Comparison of ENCODE assay signal across 8 cellular contexts in the genomic region with DNA sequence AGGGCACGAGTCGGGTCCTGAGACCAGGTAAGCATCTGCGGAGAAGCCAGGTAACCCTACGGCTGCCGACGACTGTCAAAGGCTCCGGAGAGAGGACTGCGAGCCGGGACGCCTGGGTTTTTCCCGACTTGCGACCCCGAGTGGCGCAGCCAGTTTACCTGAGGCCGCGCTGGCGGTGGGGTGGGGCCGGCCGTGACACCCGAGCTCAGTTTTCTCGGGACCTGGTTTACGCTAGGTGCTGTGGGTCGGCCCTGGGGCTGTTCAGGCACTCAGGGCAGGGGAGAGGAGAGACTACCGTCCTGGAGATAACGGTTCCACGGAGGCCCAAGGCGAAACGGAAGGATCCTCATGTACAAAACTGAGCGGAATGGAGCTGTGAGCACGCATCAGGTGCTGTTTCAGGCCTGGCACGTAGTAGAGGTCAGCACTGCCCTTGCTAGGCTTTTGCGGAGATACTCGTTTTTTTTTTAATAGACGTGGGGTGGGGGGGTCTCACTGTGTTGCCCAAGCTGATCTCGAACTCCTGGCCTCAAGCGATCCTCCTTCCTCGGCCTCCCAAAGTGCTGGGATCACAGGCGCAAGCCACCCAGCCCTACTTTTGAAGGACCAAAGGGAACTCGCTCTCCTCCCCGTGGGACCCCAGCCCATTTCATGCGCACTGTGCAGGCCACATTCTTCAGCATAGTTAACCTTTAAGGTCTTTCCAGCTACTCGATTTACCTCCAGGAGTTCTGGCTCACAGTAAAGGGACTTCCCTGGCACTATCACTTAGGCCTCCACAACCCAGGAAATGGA. TPM values are rescaled to one million over a fixed set of nuclear protein-coding genes. Genes with fewer than 3 reads are reported as not detected.
DNase-seq lines count a peak whose midpoint lies in the region; ATAC-seq and TF ChIP-seq lines count a peak whose summit lies in the region.

No MANE protein-coding gene starts in this region.

- WGBS in heart right ventricle, 2 donors = 7% methylated on average over 42 of the region's 42 CpGs

- CTCF ChIA-PET in activated CD4-positive, alpha-beta T cell treated with anti-CD3 and anti-CD28 coated beads, Interleukin-2, amount 10 ng/mL, durations not matched to agents 7 days and 5 days (lab: Charles Lee) = interaction anchor here (0.6 to 3.5 kb wide), 14 partner anchors 9 to 1454 kb away, joined by 3 to 26 read pairs (median 3); no protein-coding TSS in a partner anchor

- intact Hi-C loops in heart right ventricle (cut with DNase I) (loop anchor here in 8 of 10 donors (2.0 to 10.0 kb wide), 8 partner anchors 81 to 439 kb away; a partner anchor contains a TSS), gastrocnemius medialis (cut with DNase I; ENCODE audit: low total_unique reads) (loop anchor here (2.0 to 5.0 kb wide), 4 partner anchors 37 to 259 kb away; a partner anchor contains a TSS)

- ATAC-seq in HG03159 (IDR thresholded peaks at IDR 0.05; ENCODE audit: unreplicated experiment) (peak; percentile 8), heart right ventricle (peak; percentile 1 to 52 (median 11)), gastrocnemius medialis (peak; percentile 22 to 31)

- H3K4me1 Mint-ChIP-seq in activated CD4-positive, alpha-beta T cell treated with anti-CD3 and anti-CD28 coated beads, Interleukin-2, amount 10 ng/mL, durations not matched to agents 7 days and 5 days = peaks cover 63% of the 10 kb centered on the region

- H3K4me3 ChIP-seq in WERI-Rb-1 (ENCODE audit: low read depth, low read length) (peak overlapping the region; percentile 77), heart right ventricle (peak overlapping the region; percentile 79 to 97 (median 87)), gastrocnemius medialis (peak overlapping the region; percentile 88 to 96 (median 92))

- TF ChIP-seq CTCF in WERI-Rb-1 (IDR thresholded peaks at IDR 0.05; ENCODE audit: low read depth, low read length) (0 out of 2 replicates have a peak, but pooled peaks have one; percentile 6), heart right ventricle (IDR thresholded peaks at IDR 0.05) (no peak), gastrocnemius medialis (IDR thresholded peaks at IDR 0.05 in 4 of 5, conservative IDR thresholded peaks at IDR 0.05 in 1 of 5) (no peak)

- no peaks in the 10 kb centered on the region for H3K9me3 Mint-ChIP-seq in activated CD4-positive, alpha-beta T cell treated with anti-CD3 and anti-CD28 coated beads, Interleukin-2, amount 10 ng/mL, durations not matched to agents 7 days and 5 days

- H3K27ac ChIP-seq in WERI-Rb-1 (peak overlapping the region; percentile 87), heart right ventricle (peak overlapping the region; percentile 66 to 96 (median 90)), gastrocnemius medialis (peak overlapping the region; percentile 95 to 99 (median 97))

- H3K36me3 Mint-ChIP-seq in activated CD4-positive, alpha-beta T cell treated with anti-CD3 and anti-CD28 coated beads, Interleukin-2, amount 10 ng/mL, durations not matched to agents 7 days and 5 days (ENCODE audit: low read depth) = peaks cover 39% of the 10 kb centered on the region

- no peaks in the 10 kb centered on the region for H3K9me3 ChIP-seq in WERI-Rb-1 (ENCODE audit: severe bottlenecking)
- no peaks in the 10 kb centered on the region for H3K9me3 ChIP-seq in heart right ventricle
- no peaks in the 10 kb centered on the region for H3K9me3 ChIP-seq in gastrocnemius medialis

- H3K27me3 ChIP-seq in WERI-Rb-1 (ENCODE audit: insufficient read depth, low read depth, severe bottlenecking) = no peaks in the 10 kb centered on the region
- no peaks in the 10 kb centered on the region for H3K27me3 ChIP-seq in heart right ventricle
- H3K27me3 ChIP-seq in gastrocnemius medialis = no peaks in the 10 kb centered on the region

- in situ Hi-C loops in gastrocnemius medialis (cut with MboI; ENCODE audit: low sequenced_read_pairs in 4 of 4) = loop anchor here in 2 of 4 donors (10.0 kb wide), 2 partner anchors 189 to 259 kb away; a partner anchor contains a TSS

- H3K4me1 ChIP-seq in heart right ventricle = peaks cover 2 to 60% (median 41%) of the 10 kb centered on the region in 9 donors
- peaks cover 29 to 33% of the 10 kb centered on the region in 2 donors for H3K4me1 ChIP-seq in gastrocnemius medialis

- no peaks in the 10 kb centered on the region for H3K27me3 Mint-ChIP-seq in activated CD4-positive, alpha-beta T cell treated with anti-CD3 and anti-CD28 coated beads, Interleukin-2, amount 10 ng/mL, durations not matched to agents 7 days and 5 days

- no peak for TF ChIP-seq POLR2A in gastrocnemius medialis (IDR thresholded peaks at IDR 0.05)

- H3K36me3 ChIP-seq in WERI-Rb-1 (peaks cover 32% of the 10 kb centered on the region), heart right ventricle (peaks cover 0 to 21% (median 0%) of the 10 kb centered on the region in 9 donors), gastrocnemius medialis (peaks cover 0 to 9% of the 10 kb centered on the region in 2 donors)

- peak overlapping the region; percentile 99 for H3K27ac Mint-ChIP-seq in activated CD4-positive, alpha-beta T cell treated with anti-CD3 and anti-CD28 coated beads, Interleukin-2, amount 10 ng/mL, durations not matched to agents 7 days and 5 days

- peak overlapping the region; percentile 95 for H3K4me3 Mint-ChIP-seq in activated CD4-positive, alpha-beta T cell treated with anti-CD3 and anti-CD28 coated beads, Interleukin-2, amount 10 ng/mL, durations not matched to agents 7 days and 5 days

- POLR2A ChIA-PET in activated CD4-positive, alpha-beta T cell treated with anti-CD3 and anti-CD28 coated beads, Interleukin-2, amount 10 ng/mL, durations not matched to agents 7 days and 5 days (lab: Charles Lee) = interaction anchor here (0.6 to 2.5 kb wide), 9 partner anchors 9 to 515 kb away, joined by 3 to 15 read pairs (median 3); a partner anchor contains a TSS

- DNase-seq in activated CD4-positive, alpha-beta T cell treated with anti-CD3 and anti-CD28 coated beads, Interleukin-2, amount 10 ng/mL, durations not matched to agents 7 days and 5 days = no peak
- no peak for DNase-seq in activated CD4-positive, alpha-beta T cell treated with anti-CD3 and anti-CD28 coated beads, Interleukin-2, amount 50 U/mL, for 1 hour
- no peak for DNase-seq in WERI-Rb-1
- no peak for DNase-seq in heart right ventricle
- no peak for DNase-seq in gastrocnemius medialis
- DNase-seq in stimulated activated CD8-positive, alpha-beta memory T cell treated with anti-CD3 and anti-CD28 coated beads, Interleukin-4, amount 100 ng/mL, for 48 hours = no peak
- DNase-seq in stimulated activated CD4-positive, alpha-beta T cell treated with anti-CD3 and anti-CD28 coated beads, Interleukin-15, amount 100 ng/mL, for 24 hours = no peak

RNA-seq across cellular contexts. Expression of a gene that starts 0.5 kb away (rescaled TPM):
- 10 to 100 TPM; 29.2 to 30.8 TPM for total RNA-seq in activated CD4-positive, alpha-beta T cell treated with anti-CD3 and anti-CD28 coated beads, Interleukin-2, amount 10 ng/mL, durations not matched to agents 7 days and 5 days
- 10 to 100 TPM in 8 of 10 donors, 1 to 10 TPM in 2; 9.5 to 12.1 (median 10.8) TPM for total RNA-seq in heart right ventricle
- polyA plus RNA-seq in heart right ventricle = 10 to 100 TPM; 12.1 to 20.9 TPM
- total RNA-seq in gastrocnemius medialis = 10 to 100 TPM in 1 of 4 donors, 1 to 10 TPM in 3; 4.7 to 14.1 (median 5.6) TPM

RNA-seq across cellular contexts. Expression of a gene that starts 0.8 kb away (rescaled TPM):
- total RNA-seq in activated CD4-positive, alpha-beta T cell treated with anti-CD3 and anti-CD28 coated beads, Interleukin-2, amount 10 ng/mL, durations not matched to agents 7 days and 5 days = 100 to 1,000 TPM; 134 to 162 TPM
- total RNA-seq in heart right ventricle (10 to 100 TPM; 19.7 to 33.6 (median 27.1) TPM), gastrocnemius medialis (10 to 100 TPM in 3 of 4 donors, 1 to 10 TPM in 1; 8.5 to 35.4 (median 12.7) TPM)
- 10 to 100 TPM in 1 of 2 donors, 1 to 10 TPM in 1; 4.1 to 11.3 TPM for polyA plus RNA-seq in heart right ventricle

RNA-seq across cellular contexts. Expression of a gene that starts 38.0 kb away (rescaled TPM):
- total RNA-seq in activated CD4-positive, alpha-beta T cell treated with anti-CD3 and anti-CD28 coated beads, Interleukin-2, amount 10 ng/mL, durations not matched to agents 7 days and 5 days = 10 to 100 TPM; 28.7 to 34.3 TPM
- 10 to 100 TPM; 55.6 to 80.5 (median 63.4) TPM for total RNA-seq in heart right ventricle
- polyA plus RNA-seq in heart right ventricle = 100 to 1,000 TPM in 1 of 2 donors, 10 to 100 TPM in 1; 83.1 to 188 TPM
- 10 to 100 TPM; 34.2 to 65.7 (median 60.2) TPM for total RNA-seq in gastrocnemius medialis
